Comparison of ENCODE assay signal across 2 cellular contexts in the genomic region with DNA sequence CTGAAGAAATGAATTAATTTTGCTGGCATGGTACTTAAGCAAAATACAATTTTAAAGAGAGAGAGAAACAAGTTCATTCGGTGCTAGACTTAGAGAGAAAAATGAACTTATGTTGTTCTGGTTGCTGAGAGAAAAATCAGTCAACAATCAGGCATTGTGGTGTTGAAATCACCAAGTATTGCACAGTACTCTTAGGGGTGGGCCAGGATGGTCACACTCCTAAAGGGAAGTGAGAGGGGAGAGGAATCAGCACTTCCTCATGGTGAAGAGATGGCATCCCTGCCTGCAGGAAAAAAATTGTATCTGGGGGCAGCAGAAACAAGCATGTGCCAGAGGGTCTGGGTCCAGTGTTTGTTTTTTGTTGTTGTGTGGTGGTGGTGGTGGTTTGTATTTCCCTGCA.
A peak's percentile ranks its signal among the peaks of the same experiment; 100 is the strongest.
TF ChIP-seq lines count a peak whose summit lies in the region.

No MANE protein-coding gene starts in this region.

TF ChIP-seq in K562, 482 proteins besides CTCF, POLR2A, EP300 and RAD21 (continues in another document):
- TF ChIP-seq, protein P1, sequence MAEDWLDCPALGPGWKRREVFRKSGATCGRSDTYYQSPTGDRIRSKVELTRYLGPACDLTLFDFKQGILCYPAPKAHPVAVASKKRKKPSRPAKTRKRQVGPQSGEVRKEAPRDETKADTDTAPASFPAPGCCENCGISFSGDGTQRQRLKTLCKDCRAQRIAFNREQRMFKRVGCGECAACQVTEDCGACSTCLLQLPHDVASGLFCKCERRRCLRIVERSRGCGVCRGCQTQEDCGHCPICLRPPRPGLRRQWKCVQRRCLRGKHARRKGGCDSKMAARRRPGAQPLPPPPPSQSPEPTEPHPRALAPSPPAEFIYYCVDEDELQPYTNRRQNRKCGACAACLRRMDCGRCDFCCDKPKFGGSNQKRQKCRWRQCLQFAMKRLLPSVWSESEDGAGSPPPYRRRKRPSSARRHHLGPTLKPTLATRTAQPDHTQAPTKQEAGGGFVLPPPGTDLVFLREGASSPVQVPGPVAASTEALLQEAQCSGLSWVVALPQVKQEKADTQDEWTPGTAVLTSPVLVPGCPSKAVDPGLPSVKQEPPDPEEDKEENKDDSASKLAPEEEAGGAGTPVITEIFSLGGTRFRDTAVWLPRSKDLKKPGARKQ (CRISPR knock-in tag; IDR thresholded peaks at IDR 0.05) = no peak
- TF ChIP-seq, protein P2, sequence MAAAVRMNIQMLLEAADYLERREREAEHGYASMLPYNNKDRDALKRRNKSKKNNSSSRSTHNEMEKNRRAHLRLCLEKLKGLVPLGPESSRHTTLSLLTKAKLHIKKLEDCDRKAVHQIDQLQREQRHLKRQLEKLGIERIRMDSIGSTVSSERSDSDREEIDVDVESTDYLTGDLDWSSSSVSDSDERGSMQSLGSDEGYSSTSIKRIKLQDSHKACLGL (CRISPR knock-in tag; IDR thresholded peaks at IDR 0.05; ENCODE audit: borderline replicate concordance, poor library complexity, severe bottlenecking) = no peak
- TF ChIP-seq CEBPG (CRISPR knock-in tag; IDR thresholded peaks at IDR 0.05) = no peak
- TF ChIP-seq CEBPG (tag; conservative IDR thresholded peaks at IDR 0.05 in 1 of 2, IDR thresholded peaks at IDR 0.05 in 1 of 2) = peak; percentile 48 to 63; a peak in 2 of 4 replicates
- no peak for TF ChIP-seq RBFOX2 (IDR thresholded peaks at IDR 0.05; ENCODE audit: low read depth, low read length)
- TF ChIP-seq FOSL1 (tag; conservative IDR thresholded peaks at IDR 0.05) = no peak
- TF ChIP-seq, protein P3, sequence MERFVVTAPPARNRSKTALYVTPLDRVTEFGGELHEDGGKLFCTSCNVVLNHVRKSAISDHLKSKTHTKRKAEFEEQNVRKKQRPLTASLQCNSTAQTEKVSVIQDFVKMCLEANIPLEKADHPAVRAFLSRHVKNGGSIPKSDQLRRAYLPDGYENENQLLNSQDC (CRISPR knock-in tag; IDR thresholded peaks at IDR 0.05) = no peak
- TF ChIP-seq ZNF696 (CRISPR knock-in tag; conservative IDR thresholded peaks at IDR 0.05) = no peak
- TF ChIP-seq, protein P4, sequence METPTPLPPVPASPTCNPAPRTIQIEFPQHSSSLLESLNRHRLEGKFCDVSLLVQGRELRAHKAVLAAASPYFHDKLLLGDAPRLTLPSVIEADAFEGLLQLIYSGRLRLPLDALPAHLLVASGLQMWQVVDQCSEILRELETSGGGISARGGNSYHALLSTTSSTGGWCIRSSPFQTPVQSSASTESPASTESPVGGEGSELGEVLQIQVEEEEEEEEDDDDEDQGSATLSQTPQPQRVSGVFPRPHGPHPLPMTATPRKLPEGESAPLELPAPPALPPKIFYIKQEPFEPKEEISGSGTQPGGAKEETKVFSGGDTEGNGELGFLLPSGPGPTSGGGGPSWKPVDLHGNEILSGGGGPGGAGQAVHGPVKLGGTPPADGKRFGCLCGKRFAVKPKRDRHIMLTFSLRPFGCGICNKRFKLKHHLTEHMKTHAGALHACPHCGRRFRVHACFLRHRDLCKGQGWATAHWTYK (CRISPR knock-in tag; IDR thresholded peaks at IDR 0.05) = no peak
- no peak for TF ChIP-seq NCOA4 (IDR thresholded peaks at IDR 0.05; ENCODE audit: partially characterized antibody)
- TF ChIP-seq SRSF7 (optimal IDR thresholded peaks at IDR 0.05; ENCODE audit: low read depth, low read length) = no peak
- TF ChIP-seq CEBPB (tag; IDR thresholded peaks at IDR 0.05) = peak; percentile 88
- TF ChIP-seq, protein P5, sequence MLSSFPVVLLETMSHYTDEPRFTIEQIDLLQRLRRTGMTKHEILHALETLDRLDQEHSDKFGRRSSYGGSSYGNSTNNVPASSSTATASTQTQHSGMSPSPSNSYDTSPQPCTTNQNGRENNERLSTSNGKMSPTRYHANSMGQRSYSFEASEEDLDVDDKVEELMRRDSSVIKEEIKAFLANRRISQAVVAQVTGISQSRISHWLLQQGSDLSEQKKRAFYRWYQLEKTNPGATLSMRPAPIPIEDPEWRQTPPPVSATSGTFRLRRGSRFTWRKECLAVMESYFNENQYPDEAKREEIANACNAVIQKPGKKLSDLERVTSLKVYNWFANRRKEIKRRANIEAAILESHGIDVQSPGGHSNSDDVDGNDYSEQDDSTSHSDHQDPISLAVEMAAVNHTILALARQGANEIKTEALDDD (IDR thresholded peaks at IDR 0.05) = 0 out of 2 replicates have a peak, but pooled peaks have one; percentile 13
- TF ChIP-seq, protein P6, sequence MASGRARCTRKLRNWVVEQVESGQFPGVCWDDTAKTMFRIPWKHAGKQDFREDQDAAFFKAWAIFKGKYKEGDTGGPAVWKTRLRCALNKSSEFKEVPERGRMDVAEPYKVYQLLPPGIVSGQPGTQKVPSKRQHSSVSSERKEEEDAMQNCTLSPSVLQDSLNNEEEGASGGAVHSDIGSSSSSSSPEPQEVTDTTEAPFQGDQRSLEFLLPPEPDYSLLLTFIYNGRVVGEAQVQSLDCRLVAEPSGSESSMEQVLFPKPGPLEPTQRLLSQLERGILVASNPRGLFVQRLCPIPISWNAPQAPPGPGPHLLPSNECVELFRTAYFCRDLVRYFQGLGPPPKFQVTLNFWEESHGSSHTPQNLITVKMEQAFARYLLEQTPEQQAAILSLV (tag; IDR thresholded peaks at IDR 0.05) = no peak
- no peak for TF ChIP-seq ZNF780A (CRISPR knock-in tag; IDR thresholded peaks at IDR 0.05)
- TF ChIP-seq HMGN3 (IDR thresholded peaks at IDR 0.05; ENCODE audit: borderline replicate concordance, extremely low read depth, insufficient read length, low read depth, low read length) = no peak
- no peak for TF ChIP-seq ZNF263 (CRISPR knock-in tag; IDR thresholded peaks at IDR 0.05; ENCODE audit: borderline replicate concordance)
- no peak for TF ChIP-seq ZNF253 (CRISPR knock-in tag; conservative IDR thresholded peaks at IDR 0.05)
- TF ChIP-seq FIP1L1 (IDR thresholded peaks at IDR 0.05; ENCODE audit: low read depth, low read length, poor library complexity, severe bottlenecking) = no peak
- no peak for TF ChIP-seq ZFP30 (CRISPR knock-in tag; IDR thresholded peaks at IDR 0.05; ENCODE audit: borderline replicate concordance)
- no peak for TF ChIP-seq XRCC3 (IDR thresholded peaks at IDR 0.05)
- TF ChIP-seq SPI1 (IDR thresholded peaks at IDR 0.05; ENCODE audit: borderline replicate concordance, low read depth, low read length) = peak; percentile 79; the same call in 1 of the 2 replicates
- no peak for TF ChIP-seq SAP30 (IDR thresholded peaks at IDR 0.05; ENCODE audit: borderline replicate concordance, insufficient read depth, low read depth, low read length, poor library complexity, severe bottlenecking)
- no peak for TF ChIP-seq RAD51 (IDR thresholded peaks at IDR 0.05; ENCODE audit: borderline replicate concordance, low read depth)
- no peak for TF ChIP-seq DPF2 (IDR thresholded peaks at IDR 0.05)
- no peak for TF ChIP-seq ZNF668 (CRISPR knock-in tag; IDR thresholded peaks at IDR 0.05)
- no peak for TF ChIP-seq ZNF224 (CRISPR knock-in tag; IDR thresholded peaks at IDR 0.05)
- no peak for TF ChIP-seq CREBBP (IDR thresholded peaks at IDR 0.05; ENCODE audit: low read depth, low read length)

TF ChIP-seq in HepG2, 621 proteins besides CTCF, POLR2A, EP300 and RAD21:
- TF ChIP-seq ZNF3 (CRISPR knock-in tag; IDR thresholded peaks at IDR 0.05) (0 out of 2 replicates have a peak, but pooled peaks have one; percentile 66), CEBPB (IDR thresholded peaks at IDR 0.05; ENCODE audit: borderline replicate concordance, low read depth, low read length) (peak; percentile 71), REL (CRISPR knock-in tag; conservative IDR thresholded peaks at IDR 0.05) (no peak)
- TF ChIP-seq, protein P7, sequence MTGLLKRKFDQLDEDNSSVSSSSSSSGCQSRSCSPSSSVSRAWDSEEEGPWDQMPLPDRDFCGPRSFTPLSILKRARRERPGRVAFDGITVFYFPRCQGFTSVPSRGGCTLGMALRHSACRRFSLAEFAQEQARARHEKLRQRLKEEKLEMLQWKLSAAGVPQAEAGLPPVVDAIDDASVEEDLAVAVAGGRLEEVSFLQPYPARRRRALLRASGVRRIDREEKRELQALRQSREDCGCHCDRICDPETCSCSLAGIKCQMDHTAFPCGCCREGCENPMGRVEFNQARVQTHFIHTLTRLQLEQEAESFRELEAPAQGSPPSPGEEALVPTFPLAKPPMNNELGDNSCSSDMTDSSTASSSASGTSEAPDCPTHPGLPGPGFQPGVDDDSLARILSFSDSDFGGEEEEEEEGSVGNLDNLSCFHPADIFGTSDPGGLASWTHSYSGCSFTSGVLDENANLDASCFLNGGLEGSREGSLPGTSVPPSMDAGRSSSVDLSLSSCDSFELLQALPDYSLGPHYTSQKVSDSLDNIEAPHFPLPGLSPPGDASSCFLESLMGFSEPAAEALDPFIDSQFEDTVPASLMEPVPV (CRISPR knock-in tag; IDR thresholded peaks at IDR 0.05) = no peak
